In the genomic region with DNA sequence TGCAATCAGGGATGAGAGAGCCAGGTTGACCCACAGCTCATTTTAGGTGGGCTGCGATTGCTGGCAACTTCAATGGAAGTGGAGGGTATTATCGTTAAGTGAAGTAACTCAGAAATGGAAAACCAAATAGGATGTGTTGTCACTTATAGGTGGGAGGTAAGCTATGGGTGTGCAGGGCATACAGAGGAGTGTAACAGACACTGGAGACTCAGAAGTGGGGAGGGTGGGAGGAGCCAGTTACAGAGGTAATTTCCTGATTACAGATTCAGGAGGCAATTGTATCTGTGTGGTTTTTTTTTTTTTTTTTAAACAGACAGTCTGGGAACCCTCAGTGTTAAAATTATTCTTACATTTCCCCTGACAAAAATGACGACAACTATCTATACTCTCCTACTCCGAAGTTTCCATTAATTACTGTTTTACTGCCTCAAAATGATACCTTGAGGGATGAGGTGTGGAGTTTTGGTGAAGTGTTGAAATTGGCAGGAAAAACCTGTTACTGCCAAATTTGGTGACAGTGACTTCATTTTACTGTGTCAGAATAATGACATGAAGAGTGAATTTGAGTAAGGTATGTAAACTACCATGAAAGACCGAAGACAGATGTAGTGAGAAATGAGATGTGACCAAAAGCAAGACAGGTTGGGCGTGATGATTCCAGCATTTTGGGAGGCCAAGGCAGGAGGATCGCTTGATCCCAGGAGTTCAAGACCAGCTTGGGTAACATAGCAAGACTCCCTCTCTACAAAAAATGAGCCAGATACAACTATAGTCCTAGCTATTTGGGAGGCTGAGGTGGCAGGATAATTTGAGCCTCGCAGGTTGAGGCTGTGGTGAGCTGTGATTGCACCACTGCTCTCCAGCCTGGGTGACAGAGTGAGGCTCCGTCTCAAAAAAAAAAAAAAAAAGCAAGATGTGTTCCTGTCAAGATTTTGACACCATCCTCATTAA, we compare ENCODE assay signal across 16 cellular contexts.
DNase-seq lines count a peak whose midpoint lies in the region; ATAC-seq and TF ChIP-seq lines count a peak whose summit lies in the region.
"Had no signal": no experiment of that assay in that cellular context is flagged by ENCODE, and none has a peak within 500 bp of the region (broad histone marks: within the 10 kb centered on the region; RNA-seq: fewer than 3 reads in every experiment).

No MANE protein-coding gene starts in this region.

- H3K27ac Mint-ChIP-seq in CD8-positive, alpha-beta T cell, result peak overlapping the region; percentile 96
- H3K27ac Mint-ChIP-seq in Calu3 (ENCODE audit: unreplicated experiment) (no peak overlapping the region), chondrocyte (ENCODE audit: unreplicated experiment) (no peak overlapping the region)
- H3K27ac Mint-ChIP-seq: endodermal cell had no signal

- no peaks in the 10 kb centered on the region for H3K27me3 ChIP-seq in CD8-positive, alpha-beta T cell (ENCODE audit: insufficient read depth, low read length)
- H3K27me3 ChIP-seq: adrenal gland had no signal

- H3K27ac ChIP-seq in CD8-positive, alpha-beta T cell (ENCODE audit: low read depth, low read length), result peak overlapping the region; percentile 50
- H3K27ac ChIP-seq: adrenal gland, HL-60 had no signal

- DNase-seq in CD8-positive, alpha-beta T cell, result peak in 5 of 7 experiments; percentile 11 to 78 (median 21)
- DNase-seq in T-helper 2 cell (peak in 3 of 5 experiments; percentile 17 to 72 (median 39)), Calu3 (no peak), inferior parietal cortex (ENCODE audit: extremely low spot score) (no peak), chondrocyte (ENCODE audit: low spot score) (no peak), NCI-H1436 (lab: John Stamatoyannopoulos, UW) (no peak)
- DNase-seq in activated naive CD4-positive, alpha-beta T cell treated with anti-CD3 and anti-CD28 coated beads, Interleukin-2, amount 50 U/mL, for 16 hours, result peak; percentile 32
- peak; percentile 68 for DNase-seq in stimulated activated CD4-positive, alpha-beta T cell treated with anti-CD3 and anti-CD28 coated beads, Interleukin-15, amount 100 ng/mL, for 24 hours
- DNase-seq: adrenal gland, caudate nucleus, endodermal cell, hypothalamus, KBM-7, mucosa of descending colon, NCI-H226 had no signal

- peaks cover 63% of the 10 kb centered on the region for H3K4me1 Mint-ChIP-seq in CD8-positive, alpha-beta T cell (ENCODE audit: low read depth)
- no peaks in the 10 kb centered on the region for H3K4me1 Mint-ChIP-seq in Calu3 (ENCODE audit: low read depth, unreplicated experiment)
- no peaks in the 10 kb centered on the region for H3K4me1 Mint-ChIP-seq in chondrocyte (ENCODE audit: low read depth)
- H3K4me1 Mint-ChIP-seq: endodermal cell had no signal

- TF ChIP-seq CTCF in CD8-positive, alpha-beta T cell (IDR thresholded peaks at IDR 0.05), result no peak
- no peak for TF ChIP-seq CTCF in Calu3 (IDR thresholded peaks at IDR 0.05; ENCODE audit: unreplicated experiment)
- no peak for TF ChIP-seq CTCF in chondrocyte (IDR thresholded peaks at IDR 0.05)

- no peak overlapping the region for H3K4me3 ChIP-seq in CD8-positive, alpha-beta T cell (ENCODE audit: low read depth, low read length)
- H3K4me3 ChIP-seq: adrenal gland, mucosa of descending colon had no signal

- no peaks in the 10 kb centered on the region for H3K9me3 ChIP-seq in CD8-positive, alpha-beta T cell (ENCODE audit: low read length)
- H3K9me3 ChIP-seq: adrenal gland, mucosa of descending colon had no signal

- H3K9me3 Mint-ChIP-seq in CD8-positive, alpha-beta T cell, result no peaks in the 10 kb centered on the region
- H3K9me3 Mint-ChIP-seq in Calu3 (ENCODE audit: low read depth, unreplicated experiment) (no peaks in the 10 kb centered on the region), chondrocyte (ENCODE audit: low read depth) (no peaks in the 10 kb centered on the region)
- H3K9me3 Mint-ChIP-seq: endodermal cell had no signal

- intact Hi-C loops in CD8-positive, alpha-beta T cell (cut with DNase I, micrococcal nuclease), result loop anchor here in 1 of 2 experiments (1.0 to 5.0 kb wide), 3 partner anchors 8 to 54 kb away; no protein-coding TSS in a partner anchor
- intact Hi-C loops in Calu3 (cut with micrococcal nuclease; ENCODE audit: unreplicated experiment), result no loop called here

- POLR2A ChIA-PET in CD8-positive, alpha-beta T cell (lab: Charles Lee), result interaction anchor here (0.6 to 1.7 kb wide), 6 partner anchors 10 to 37 kb away, joined by 3 to 5 read pairs (median 4); no protein-coding TSS in a partner anchor

- peaks cover 18% of the 10 kb centered on the region for H3K4me1 ChIP-seq in CD8-positive, alpha-beta T cell (ENCODE audit: insufficient read depth, low read length)
- H3K4me1 ChIP-seq: adrenal gland had no signal

- H3K36me3 Mint-ChIP-seq in CD8-positive, alpha-beta T cell, result peaks cover 59% of the 10 kb centered on the region
- H3K36me3 Mint-ChIP-seq in Calu3 (ENCODE audit: insufficient read depth, unreplicated experiment) (no peaks in the 10 kb centered on the region), chondrocyte (ENCODE audit: low read depth) (no peaks in the 10 kb centered on the region)

- peak; percentile 95 for ATAC-seq in CD8-positive, alpha-beta T cell
- ATAC-seq: mucosa of descending colon had no signal

- BruUV-seq in Calu3 (replicated peaks; lab: Mats Ljungman, UMichigan), result no TSS peak

- peak overlapping the region; percentile 69 for H3K4me3 Mint-ChIP-seq in CD8-positive, alpha-beta T cell
- H3K4me3 Mint-ChIP-seq in Calu3 (ENCODE audit: low read depth, unreplicated experiment) (no peak overlapping the region), chondrocyte (ENCODE audit: unreplicated experiment) (no peak overlapping the region)
- H3K4me3 Mint-ChIP-seq: endodermal cell had no signal

- peaks cover 5% of the 10 kb centered on the region for H3K36me3 ChIP-seq in CD8-positive, alpha-beta T cell (ENCODE audit: insufficient read depth, low read length)
- H3K36me3 ChIP-seq: adrenal gland had no signal

- CTCF ChIA-PET in CD8-positive, alpha-beta T cell (lab: Charles Lee), result interaction anchor here (1.4 kb wide), 1 partner anchor 16 kb away, joined by 4 read pairs; no protein-coding TSS in a partner anchor
- CTCF ChIA-PET in Calu3 (lab: Charles Lee), result no interaction called here

- no peaks in the 10 kb centered on the region for H3K27me3 Mint-ChIP-seq in CD8-positive, alpha-beta T cell (ENCODE audit: low read depth)
- H3K27me3 Mint-ChIP-seq in Calu3 (ENCODE audit: unreplicated experiment), result no peaks in the 10 kb centered on the region
- H3K27me3 Mint-ChIP-seq in chondrocyte (ENCODE audit: low read depth), result no peaks in the 10 kb centered on the region

Comparison
In these comparisons a context has a peak if more than half of its experiments do, and no peak if none do; other contexts are left out.
1. DNase-seq: peak in CD8-positive, alpha-beta T cell (5 of 7), T-helper 2 cell (3 of 5), activated naive CD4-positive, alpha-beta T cell treated with anti-CD3 and anti-CD28 coated beads, Interleukin-2, amount 50 U/mL, for 16 hours (single experiment) and stimulated activated CD4-positive, alpha-beta T cell treated with anti-CD3 and anti-CD28 coated beads, Interleukin-15, amount 100 ng/mL, for 24 hours (single experiment); none in Calu3 (single experiment), inferior parietal cortex (single experiment), chondrocyte (single experiment) and NCI-H1436 (single experiment).